1 cellular context compared by ENCODE assay signal in the genomic region with DNA sequence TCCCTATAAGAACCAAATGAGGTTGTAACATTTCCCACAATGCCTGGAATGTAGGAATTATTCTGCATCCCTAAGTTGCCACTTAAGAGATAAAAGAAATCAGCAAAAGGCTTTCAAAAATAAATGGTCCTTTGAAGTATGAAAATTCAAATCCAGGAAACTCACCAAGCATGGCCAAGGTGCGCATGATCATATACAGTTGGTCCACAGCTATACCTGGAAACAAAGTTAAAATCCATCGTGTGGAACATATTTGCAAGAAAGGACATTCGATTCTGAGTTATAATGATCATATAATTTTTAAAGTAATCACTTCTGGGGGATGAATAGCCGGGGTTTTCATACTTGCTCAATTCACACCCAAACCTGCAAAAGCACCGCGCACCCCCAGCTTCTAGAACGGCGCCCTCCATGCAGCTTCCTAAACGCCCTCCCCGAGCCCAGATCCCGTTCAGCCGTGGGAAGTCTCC.
TF ChIP-seq lines count a peak whose summit lies in the region.

No MANE protein-coding gene starts in this region.

TF ChIP-seq in GM23338, 12 proteins besides CTCF, POLR2A, EP300 and RAD21 (continued from another document):
- TF ChIP-seq ZNF462 (CRISPR knock-in tag; IDR thresholded peaks at IDR 0.05), result no peak
